8 cellular contexts compared by ENCODE assay signal in the genomic region with DNA sequence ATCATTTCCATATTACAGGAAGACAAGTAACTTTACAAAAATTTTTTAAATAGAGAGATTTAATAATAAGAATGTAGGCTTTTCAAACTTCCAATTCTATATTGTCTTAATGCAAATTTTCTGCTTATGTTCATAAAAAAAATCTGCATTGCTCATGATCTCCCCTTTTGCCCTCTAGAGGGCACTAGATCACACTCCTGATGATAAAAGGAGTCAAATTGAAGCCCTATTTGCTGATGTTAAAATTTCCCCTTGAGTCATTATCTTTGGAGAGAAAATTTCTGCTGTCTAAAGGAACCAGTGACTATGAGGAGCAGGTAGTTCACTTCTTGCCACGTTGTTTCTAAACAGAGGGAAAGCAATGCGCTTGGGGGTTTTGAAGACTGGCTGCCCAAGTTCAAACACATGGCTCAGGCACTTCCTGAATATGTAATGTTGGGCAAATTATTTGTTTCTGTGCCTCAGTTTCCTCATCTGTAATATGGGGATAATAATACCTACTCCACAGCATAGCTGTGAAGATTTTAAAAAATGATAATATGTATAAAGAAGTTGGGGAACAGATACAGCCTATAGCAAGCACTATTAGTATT.
DNase-seq lines count a peak whose midpoint lies in the region; ATAC-seq and TF ChIP-seq lines count a peak whose summit lies in the region.

No MANE protein-coding gene starts in this region.

- intact Hi-C loops in uterus (cut with DNase I; ENCODE audit: low total_unique reads) = no loop called here

- H3K36me3 ChIP-seq in uterus = no peaks in the 10 kb centered on the region

- no peaks in the 10 kb centered on the region for H3K36me3 Mint-ChIP-seq in glutamatergic neuron (ENCODE audit: unreplicated experiment)
- H3K36me3 Mint-ChIP-seq in stimulated activated memory B cell treated with anti-CD40 and anti-IgM and Interleukin-4, amounts not matched to agents 10 μg/mL and 1 μg/mL and 100 μg/mL, for 72 hours = no peaks in the 10 kb centered on the region

- peak; percentile 83 for TF ChIP-seq CTCF in glutamatergic neuron (IDR thresholded peaks at IDR 0.05; ENCODE audit: partially characterized antibody, unreplicated experiment)
- peak in 3 of 4 experiments; percentile 12 to 41 (median 38) for TF ChIP-seq CTCF in uterus (IDR thresholded peaks at IDR 0.05)

- H3K27me3 Mint-ChIP-seq in glutamatergic neuron (ENCODE audit: unreplicated experiment) = no peaks in the 10 kb centered on the region
- H3K27me3 Mint-ChIP-seq in stimulated activated memory B cell treated with anti-CD40 and anti-IgM and Interleukin-4, amounts not matched to agents 10 μg/mL and 1 μg/mL and 100 μg/mL, for 72 hours = no peaks in the 10 kb centered on the region

- ATAC-seq in HG02840 (IDR thresholded peaks at IDR 0.05; ENCODE audit: low FRiP score, unreplicated experiment) = no peak
- no peak for ATAC-seq in stimulated activated memory B cell treated with anti-CD40 and anti-IgM and Interleukin-4, amounts not matched to agents 10 μg/mL and 1 μg/mL and 100 μg/mL, for 72 hours

- no peak for TF ChIP-seq POLR2A in uterus (IDR thresholded peaks at IDR 0.05)

- H3K27ac ChIP-seq in uterus = no peak overlapping the region

- H3K4me3 Mint-ChIP-seq in glutamatergic neuron (ENCODE audit: unreplicated experiment) = no peak overlapping the region
- no peak overlapping the region for H3K4me3 Mint-ChIP-seq in stimulated activated memory B cell treated with anti-CD40 and anti-IgM and Interleukin-4, amounts not matched to agents 10 μg/mL and 1 μg/mL and 100 μg/mL, for 72 hours

- no peak overlapping the region for H3K4me3 ChIP-seq in uterus

- DNase-seq in DMS53 (lab: John Stamatoyannopoulos, UW) = peak; percentile 68
- peak; percentile 1 for DNase-seq in GM19240 (ENCODE audit: insufficient read length, low spot score)
- peak; percentile 67 for DNase-seq in LHCN-M2 (ENCODE audit: low read depth)
- DNase-seq in SW480 (ENCODE audit: low spot score) = peak; percentile 35
- DNase-seq in glutamatergic neuron = no peak
- DNase-seq in uterus = no peak

- H3K4me1 Mint-ChIP-seq in glutamatergic neuron (ENCODE audit: low read depth, unreplicated experiment) = no peaks in the 10 kb centered on the region
- no peaks in the 10 kb centered on the region for H3K4me1 Mint-ChIP-seq in stimulated activated memory B cell treated with anti-CD40 and anti-IgM and Interleukin-4, amounts not matched to agents 10 μg/mL and 1 μg/mL and 100 μg/mL, for 72 hours

- no peak overlapping the region for H3K27ac Mint-ChIP-seq in glutamatergic neuron (ENCODE audit: unreplicated experiment)
- H3K27ac Mint-ChIP-seq in stimulated activated memory B cell treated with anti-CD40 and anti-IgM and Interleukin-4, amounts not matched to agents 10 μg/mL and 1 μg/mL and 100 μg/mL, for 72 hours = no peak overlapping the region

- no peaks in the 10 kb centered on the region for H3K4me1 ChIP-seq in uterus

- no peaks in the 10 kb centered on the region for H3K9me3 Mint-ChIP-seq in glutamatergic neuron (ENCODE audit: unreplicated experiment)
- H3K9me3 Mint-ChIP-seq in stimulated activated memory B cell treated with anti-CD40 and anti-IgM and Interleukin-4, amounts not matched to agents 10 μg/mL and 1 μg/mL and 100 μg/mL, for 72 hours = no peaks in the 10 kb centered on the region

- H3K9me3 ChIP-seq in uterus = no peaks in the 10 kb centered on the region

- no peaks in the 10 kb centered on the region for H3K27me3 ChIP-seq in uterus

Comparison
In these comparisons a context has a peak if more than half of its experiments do, and no peak if none do; other contexts are left out.
1. DNase-seq: peak in DMS53 (single experiment), GM19240 (single experiment), LHCN-M2 (single experiment) and SW480 (single experiment); none in glutamatergic neuron (single experiment) and uterus (0 of 2).